Comparison of ENCODE assay signal across 11 cellular contexts in genomic region chr19:10817291-10818038, GRCh38. TPM values are rescaled to one million over a fixed set of nuclear protein-coding genes. Genes with fewer than 3 reads are reported as not detected.
DNase-seq lines count a peak whose midpoint lies in the region; ATAC-seq lines count a peak whose summit lies in the region.
"Had no signal": no experiment of that assay in that cellular context is flagged by ENCODE, and none has a peak within 500 bp of the region (broad histone marks: within the 10 kb centered on the region; RNA-seq: fewer than 3 reads in every experiment).

No MANE protein-coding gene starts in this region.

- H3K4me2 ChIP-seq in Karpas-422 (ENCODE audit: low read depth, low read length, poor library complexity, severe bottlenecking): no peak overlapping the region

- no peaks in the 10 kb centered on the region for H3K9me3 Mint-ChIP-seq in activated CD4-positive, alpha-beta T cell treated with anti-CD3 and anti-CD28 coated beads, Interleukin-2, amount 10 ng/mL, durations not matched to agents 7 days and 5 days

- peak overlapping the region; percentile 79 for H3K4me3 ChIP-seq in skeletal muscle cell (ENCODE audit: low read depth, low read length)
- no peak overlapping the region for H3K4me3 ChIP-seq in Karpas-422 (ENCODE audit: low read length)

- no peaks in the 10 kb centered on the region for H3K79me2 ChIP-seq in Karpas-422 (ENCODE audit: low read length)

- no peaks in the 10 kb centered on the region for H3K4me1 ChIP-seq in Karpas-422 (ENCODE audit: low read length)

- POLR2A ChIA-PET in activated CD4-positive, alpha-beta T cell treated with anti-CD3 and anti-CD28 coated beads, Interleukin-2, amount 10 ng/mL, durations not matched to agents 7 days and 5 days (lab: Charles Lee): no interaction called here

- peak; percentile 93 for DNase-seq in Daoy (ENCODE audit: low read depth)
- DNase-seq in amniotic stem cell (lab: John Stamatoyannopoulos, UW): peak; percentile 91
- DNase-seq in hepatic stellate cell (ENCODE audit: low spot score): peak; percentile 98
- peak; percentile 93 for DNase-seq in skeletal muscle cell (ENCODE audit: low read depth)
- no peak for DNase-seq in NOMO-1 treated with DMSO at 0.1 percent for 48 hours (lab: John Stamatoyannopoulos, UW; ENCODE audit: unreplicated experiment)
- DNase-seq in Karpas-422: no peak
- no peak for DNase-seq in activated CD4-positive, alpha-beta T cell treated with anti-CD3 and anti-CD28 coated beads, Interleukin-2, amount 10 ng/mL, durations not matched to agents 7 days and 5 days
- DNase-seq: DMS 273 treated with DMSO at 0.1 percent for 48 hours; NCI-H69; stimulated activated CD8-positive, alpha-beta memory T cell treated with anti-CD3 and anti-CD28 coated beads, Interleukin-4, amount 100 ng/mL, for 48 hours had no signal

- no peaks in the 10 kb centered on the region for H3K9me3 ChIP-seq in Karpas-422 (ENCODE audit: low read length)

- ATAC-seq in GM21447 (IDR thresholded peaks at IDR 0.05; ENCODE audit: unreplicated experiment): no peak

- H3K27ac ChIP-seq in Karpas-422 (ENCODE audit: low read length): no peak overlapping the region

- no peaks in the 10 kb centered on the region for H4K20me1 ChIP-seq in Karpas-422 (ENCODE audit: insufficient read depth, low read depth, low read length)

- no peak overlapping the region for H3K9ac ChIP-seq in Karpas-422 (ENCODE audit: low read length)

- peaks cover 4% of the 10 kb centered on the region; the same call in 1 of the 2 replicates for H3K36me3 ChIP-seq in Karpas-422 (ENCODE audit: insufficient read depth, low read length)

- CTCF ChIA-PET in activated CD4-positive, alpha-beta T cell treated with anti-CD3 and anti-CD28 coated beads, Interleukin-2, amount 10 ng/mL, durations not matched to agents 7 days and 5 days (lab: Charles Lee): interaction anchor here (1.5 kb wide), 1 partner anchor 11 kb away, joined by 7 read pairs; no protein-coding TSS in a partner anchor

- H3K4me1 Mint-ChIP-seq in activated CD4-positive, alpha-beta T cell treated with anti-CD3 and anti-CD28 coated beads, Interleukin-2, amount 10 ng/mL, durations not matched to agents 7 days and 5 days: peaks cover 21% of the 10 kb centered on the region

- H3K9me2 ChIP-seq in Karpas-422 (replicated peaks; ENCODE audit: insufficient read depth, low read length): no peaks in the 10 kb centered on the region

- H2AFZ ChIP-seq in Karpas-422 (ENCODE audit: low read length): no peak overlapping the region

- no peak overlapping the region for H3K4me3 Mint-ChIP-seq in activated CD4-positive, alpha-beta T cell treated with anti-CD3 and anti-CD28 coated beads, Interleukin-2, amount 10 ng/mL, durations not matched to agents 7 days and 5 days

- no peak overlapping the region for H3K27ac Mint-ChIP-seq in activated CD4-positive, alpha-beta T cell treated with anti-CD3 and anti-CD28 coated beads, Interleukin-2, amount 10 ng/mL, durations not matched to agents 7 days and 5 days

- H3K36me3 Mint-ChIP-seq in activated CD4-positive, alpha-beta T cell treated with anti-CD3 and anti-CD28 coated beads, Interleukin-2, amount 10 ng/mL, durations not matched to agents 7 days and 5 days (ENCODE audit: low read depth): peaks cover 44% of the 10 kb centered on the region

- H3K27me3 Mint-ChIP-seq in activated CD4-positive, alpha-beta T cell treated with anti-CD3 and anti-CD28 coated beads, Interleukin-2, amount 10 ng/mL, durations not matched to agents 7 days and 5 days: no peaks in the 10 kb centered on the region

- H3K27me3 ChIP-seq in Karpas-422 (ENCODE audit: low read length): no peaks in the 10 kb centered on the region

RNA-seq across cellular contexts. Expression of gene TMED1, which starts 18.5 kb away (rescaled TPM):
- 52.6 and 55.8 TPM in 2 replicates for total RNA-seq in Daoy (2014; rRNA removed; shearing (Covaris generic))
- total RNA-seq in Karpas-422 (2014; rRNA removed; shearing (Covaris generic); ENCODE audit: low replicate concordance): 10.2 and 24.4 TPM in 2 replicates
- total RNA-seq in activated CD4-positive, alpha-beta T cell treated with anti-CD3 and anti-CD28 coated beads, Interleukin-2, amount 10 ng/mL, durations not matched to agents 7 days and 5 days: 10 to 100 TPM in 1 of 2 experiments, 1 to 10 TPM in 1; 8.6 to 11.2 TPM

RNA-seq across cellular contexts. Expression of gene C19orf38, which starts 30.8 kb away (rescaled TPM):
- total RNA-seq in Daoy (2014; rRNA removed; shearing (Covaris generic)): not detected in 2 replicates
- 6.1 and 12.9 TPM in 2 replicates for total RNA-seq in Karpas-422 (2014; rRNA removed; shearing (Covaris generic); ENCODE audit: low replicate concordance)
- total RNA-seq in activated CD4-positive, alpha-beta T cell treated with anti-CD3 and anti-CD28 coated beads, Interleukin-2, amount 10 ng/mL, durations not matched to agents 7 days and 5 days: 1 to 10 TPM; 2.4 TPM

RNA-seq across cellular contexts. Expression of gene CARM1, which starts 53.9 kb away (rescaled TPM):
- total RNA-seq in Daoy (2014; rRNA removed; shearing (Covaris generic)): 20.5 and 24.1 TPM in 2 replicates
- total RNA-seq in Karpas-422 (2014; rRNA removed; shearing (Covaris generic); ENCODE audit: low replicate concordance): 32.7 and 38.2 TPM in 2 replicates
- total RNA-seq in activated CD4-positive, alpha-beta T cell treated with anti-CD3 and anti-CD28 coated beads, Interleukin-2, amount 10 ng/mL, durations not matched to agents 7 days and 5 days: 10 to 100 TPM; 32.4 to 34.3 TPM

Comparison
In these comparisons a context has a peak if more than half of its experiments do, and no peak if none do; other contexts are left out.
1. DNase-seq: peak in Daoy (single experiment), amniotic stem cell (single experiment), hepatic stellate cell (single experiment) and skeletal muscle cell (single experiment); none in NOMO-1 treated with DMSO at 0.1 percent for 48 hours (single experiment), Karpas-422 (single experiment) and activated CD4-positive, alpha-beta T cell treated with anti-CD3 and anti-CD28 coated beads, Interleukin-2, amount 10 ng/mL, durations not matched to agents 7 days and 5 days (single experiment).